Comparison of ENCODE assay signal across 21 cellular contexts in the genomic region with DNA sequence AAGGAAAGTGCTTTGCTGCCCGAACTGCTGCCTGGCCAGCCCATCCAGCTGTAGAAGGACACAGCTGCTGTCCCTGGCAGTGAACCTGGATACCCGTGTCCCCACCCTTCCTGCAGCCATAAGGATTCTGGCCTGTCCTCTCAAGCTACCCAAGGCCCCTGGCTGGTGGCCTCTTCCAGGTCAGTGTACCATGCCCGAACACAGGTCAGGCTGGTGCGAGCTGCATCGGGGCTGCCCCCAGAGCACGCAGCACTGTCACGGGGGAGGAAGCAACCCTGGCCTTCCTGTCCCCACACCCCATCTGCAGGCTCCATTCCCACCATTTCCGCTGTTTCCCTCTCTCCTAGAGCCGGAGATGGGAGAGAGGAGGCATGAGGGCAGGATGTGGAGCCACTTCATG. TPM values are rescaled to one million over a fixed set of nuclear protein-coding genes. Genes with fewer than 3 reads are reported as not detected.
A peak's percentile ranks its signal among the peaks of the same experiment; 100 is the strongest.
DNase-seq lines count a peak whose midpoint lies in the region; ATAC-seq and TF ChIP-seq lines count a peak whose summit lies in the region.
"Had no signal": no experiment of that assay in that cellular context is flagged by ENCODE, and none has a peak within 500 bp of the region (broad histone marks: within the 10 kb centered on the region; RNA-seq: fewer than 3 reads in every experiment).

No MANE protein-coding gene starts in this region.

- H2BK120ac ChIP-seq in H9 (ENCODE audit: low read depth, low read length, poor library complexity, severe bottlenecking): no peak overlapping the region

- H4K8ac ChIP-seq in H9 (replicated peaks; ENCODE audit: insufficient read length, low read depth, low read length): no peak overlapping the region

- H3K23ac ChIP-seq in H9 (ENCODE audit: insufficient read length, low read depth, low read length): no peak overlapping the region

- H3K36me3 ChIP-seq in lower lobe of right lung (peaks cover 23% of the 10 kb centered on the region), spleen (peaks cover 0 to 62% (median 10%) of the 10 kb centered on the region in 6 donors)

- H3K9me3 Mint-ChIP-seq in H9: peaks cover 3 to 4% of the 10 kb centered on the region in 2 experiments; a peak in 3 of 5 replicates
- peaks cover 10% of the 10 kb centered on the region for H3K9me3 Mint-ChIP-seq in nephron progenitor cell
- H3K9me3 Mint-ChIP-seq: CD4-positive, CD25-positive, alpha-beta regulatory T cell; GM23338 had no signal

- no peak overlapping the region for H3K14ac ChIP-seq in H9 (ENCODE audit: insufficient read depth, low read length)

- no peak overlapping the region for H2BK12ac ChIP-seq in H9 (ENCODE audit: insufficient read length, low read depth, low read length)

- no peak overlapping the region for H2BK5ac ChIP-seq in H9 (ENCODE audit: insufficient read length, low read length)

- no peak overlapping the region for H3K27ac Mint-ChIP-seq in H9
- H3K27ac Mint-ChIP-seq in nephron progenitor cell: no peak overlapping the region
- H3K27ac Mint-ChIP-seq: GM23338 had no signal

- H3K4me1 Mint-ChIP-seq in H9 (peaks cover 25 to 26% of the 10 kb centered on the region in 2 experiments), nephron progenitor cell (peaks cover 5% of the 10 kb centered on the region)

- no peak overlapping the region for H3K56ac ChIP-seq in H9 (ENCODE audit: insufficient read length, low read depth, low read length)

- H3T11ph ChIP-seq in H9 (ENCODE audit: low read length): no peak overlapping the region

- H3K27ac ChIP-seq in coronary artery: no peak overlapping the region
- no peak overlapping the region for H3K27ac ChIP-seq in lower lobe of right lung
- H3K27ac ChIP-seq in spleen: peak overlapping the region in 6 of 8 donors; percentile 11 to 70 (median 42)
- no peak overlapping the region for H3K27ac ChIP-seq in H9 (ENCODE audit: insufficient read length, low read depth, low read length)
- H3K27ac ChIP-seq: BLaER1, RWPE1 had no signal

- WGBS in spleen, 5 donors: 64 to 78% (median 73%) methylated on average over 9 of the region's 9 CpGs
- no CpG with 5 or more reads among the region's 9 CpGs for WGBS in H9 (ENCODE audit: extremely low coverage, insufficient read length, low lambda C conversion rate)

- intact Hi-C loops in lower lobe of right lung (cut with DNase I) (no loop called here), spleen (cut with DNase I; ENCODE audit: low total_unique reads) (no loop called here)

- H2AK5ac ChIP-seq in H9 (ENCODE audit: insufficient read length, low read length): no peak overlapping the region

- no peak overlapping the region for H3K4me3 Mint-ChIP-seq in H9
- H3K4me3 Mint-ChIP-seq in nephron progenitor cell: no peak overlapping the region
- H3K4me3 Mint-ChIP-seq: CD4-positive, CD25-positive, alpha-beta regulatory T cell; GM23338 had no signal

- H3K18ac ChIP-seq in H9 (ENCODE audit: insufficient read length, low read depth, low read length): no peak overlapping the region

- no peaks in the 10 kb centered on the region for H4K20me1 ChIP-seq in H9 (ENCODE audit: control insufficient read depth, insufficient read depth, insufficient read length)
- H4K20me1 ChIP-seq: BLaER1 had no signal

- H4K5ac ChIP-seq in H9 (ENCODE audit: insufficient read length, low read depth, low read length): no peak overlapping the region

- H3K79me2 ChIP-seq in H9 (ENCODE audit: insufficient read depth, low read length): no peaks in the 10 kb centered on the region

- no peak for TF ChIP-seq CTCF in coronary artery (IDR thresholded peaks at IDR 0.05)
- no peak for TF ChIP-seq CTCF in lower lobe of right lung (IDR thresholded peaks at IDR 0.05)
- no peak for TF ChIP-seq CTCF in spleen (IDR thresholded peaks at IDR 0.05 in 8 of 11, conservative IDR thresholded peaks at IDR 0.05 in 3 of 11)
- TF ChIP-seq CTCF in H9 (conservative IDR thresholded peaks at IDR 0.05): no peak
- no peak for TF ChIP-seq CTCF in nephron progenitor cell (IDR thresholded peaks at IDR 0.05)

- H2AFZ ChIP-seq in H9 (ENCODE audit: low read length): no peak overlapping the region
- H2AFZ ChIP-seq: GM23338 had no signal

- no peak overlapping the region for H2BK15ac ChIP-seq in H9 (ENCODE audit: low read depth, low read length)

- H3K36me3 Mint-ChIP-seq in H9 (ENCODE audit: insufficient read depth in 1 of 3, low read depth in 3 of 3) (no peaks in the 10 kb centered on the region; a peak in 1 of 7 replicates), nephron progenitor cell (ENCODE audit: low read depth) (peaks cover 50% of the 10 kb centered on the region)

- no peak for TF ChIP-seq POLR2A in spleen (IDR thresholded peaks at IDR 0.05)

- H4K91ac ChIP-seq in H9 (ENCODE audit: insufficient read length, low read depth, low read length): no peak overlapping the region

- H3K4me2 ChIP-seq in H9 (ENCODE audit: insufficient read depth, insufficient read length, low read length): no peak overlapping the region
- H3K4me2 ChIP-seq: BLaER1, GM23338 had no signal

- H3K4me3 ChIP-seq in coronary artery (no peak overlapping the region), lower lobe of right lung (no peak overlapping the region), spleen (no peak overlapping the region)
- H3K4me3 ChIP-seq: BLaER1, GM23338 had no signal

- peak; percentile 37 for DNase-seq in activated effector memory CD4-positive, alpha-beta T cell treated with anti-CD3 and anti-CD28 coated beads, Interleukin-2, amount 50 U/mL, for 16 hours
- no peak for DNase-seq in activated effector memory CD4-positive, alpha-beta T cell treated with Interleukin-2 at 50 U/mL for 16 hours
- DNase-seq in coronary artery (ENCODE audit: low spot score) (peak; percentile 62), lower lobe of right lung (peak; percentile 30), spleen (peak; percentile 80), H9 (no peak), nephron progenitor cell (no peak)
- DNase-seq: CD4-positive, CD25-positive, alpha-beta regulatory T cell; HCEC 1CT; Karpas-422; NCI-H1092; NCI-H1417 treated with DMSO at 0.1 percent for 48 hours; NCI-H1694 treated with DMSO at 0.1 percent for 48 hours; NCI-H2081; NCI-H2227 treated with DMSO at 0.1 percent for 48 hours; NCI-H526 treated with DMSO at 0.1 percent for 48 hours had no signal

- H2BK20ac ChIP-seq in H9 (ENCODE audit: low read depth, low read length, poor library complexity, severe bottlenecking): no peak overlapping the region

- no peaks in the 10 kb centered on the region for H3K23me2 ChIP-seq in H9 (ENCODE audit: insufficient read length, low read depth, low read length, poor library complexity, severe bottlenecking)

- H3K9ac ChIP-seq in H9 (ENCODE audit: extremely low read depth, insufficient read length, low read length): no peak overlapping the region
- H3K9ac ChIP-seq: BLaER1 had no signal

- H3K27me3 ChIP-seq in lower lobe of right lung (ENCODE audit: low read depth): no peaks in the 10 kb centered on the region
- H3K27me3 ChIP-seq in spleen (replicated peaks in 1 of 7): peaks cover 0 to 2% (median 0%) of the 10 kb centered on the region in 7 donors
- H3K27me3 ChIP-seq in H9 (ENCODE audit: insufficient read depth, low read length): no peaks in the 10 kb centered on the region
- H3K27me3 ChIP-seq: BLaER1 had no signal

- no peak overlapping the region for H3K4ac ChIP-seq in H9 (ENCODE audit: low read depth, low read length)

- ATAC-seq in lower lobe of right lung: no peak
- no peak for ATAC-seq in HG02938 (IDR thresholded peaks at IDR 0.05; ENCODE audit: unreplicated experiment)
- ATAC-seq: GM23338, SK-N-SH treated with all-trans-retinoic acid at 6 μM for 48 hours had no signal

- no peaks in the 10 kb centered on the region for H3K9me3 ChIP-seq in lower lobe of right lung
- peaks cover 0 to 4% (median 0%) of the 10 kb centered on the region in 8 donors for H3K9me3 ChIP-seq in spleen
- no peaks in the 10 kb centered on the region for H3K9me3 ChIP-seq in H9 (ENCODE audit: control insufficient read depth, low read depth, low read length)

- no peaks in the 10 kb centered on the region for H3K4me1 ChIP-seq in lower lobe of right lung
- H3K4me1 ChIP-seq in spleen: peaks cover 0 to 11% (median 7%) of the 10 kb centered on the region in 6 donors
- peaks cover 4% of the 10 kb centered on the region; the same call in 1 of the 2 replicates for H3K4me1 ChIP-seq in H9 (ENCODE audit: insufficient read depth, low read length)

- H3K79me1 ChIP-seq in H9 (ENCODE audit: insufficient read depth, low read depth, low read length, poor library complexity, severe bottlenecking): no peaks in the 10 kb centered on the region

- H3K27me3 Mint-ChIP-seq in H9 (ENCODE audit: low read depth) (peaks cover 3% of the 10 kb centered on the region), nephron progenitor cell (ENCODE audit: low read depth, poor library complexity) (peaks cover 7% of the 10 kb centered on the region)
- H3K27me3 Mint-ChIP-seq: CD4-positive, CD25-positive, alpha-beta regulatory T cell had no signal

RNA-seq across cellular contexts. Expression of a gene that starts 30.5 kb away (rescaled TPM):
- 25.2 TPM for total RNA-seq in lower lobe of right lung
- total RNA-seq in spleen: 10 to 100 TPM; 24.8 to 41.7 (median 28.1) TPM
- 10 to 100 TPM; 22.5 to 50.0 (median 27.8) TPM for polyA plus RNA-seq in spleen
- 9.5 and 10.0 TPM in 2 replicates for total RNA-seq in H9 (2021)

RNA-seq across cellular contexts. Expression of a gene that starts 34.5 kb away (rescaled TPM):
- total RNA-seq in lower lobe of right lung (15.5 TPM), spleen (10 to 100 TPM; 11.9 to 29.9 (median 19.4) TPM), H9 (2021) (1.9 and 2.7 TPM in 2 replicates)
- 10 to 100 TPM in 1 of 3 donors, 1 to 10 TPM in 2; 6.1 to 13.0 (median 8.5) TPM for polyA plus RNA-seq in spleen

RNA-seq across cellular contexts. Expression of a gene that starts 58.7 kb away (rescaled TPM):
- 14.1 TPM for total RNA-seq in lower lobe of right lung
- 10 to 100 TPM in 6 of 7 donors, 1 to 10 TPM in 1; 9.6 to 27.8 (median 15.4) TPM for total RNA-seq in spleen
- 10 to 100 TPM; 13.2 to 23.8 (median 16.0) TPM for polyA plus RNA-seq in spleen
- total RNA-seq in H9 (2021): 11.3 and 13.1 TPM in 2 replicates

Comparison
In these comparisons a context has a peak if more than half of its experiments do, and no peak if none do; other contexts are left out.
1. DNase-seq: peak in activated effector memory CD4-positive, alpha-beta T cell treated with anti-CD3 and anti-CD28 coated beads, Interleukin-2, amount 50 U/mL, for 16 hours (single experiment), coronary artery (single experiment), lower lobe of right lung (single experiment) and spleen (single experiment); none in activated effector memory CD4-positive, alpha-beta T cell treated with Interleukin-2 at 50 U/mL for 16 hours (single experiment), H9 (single experiment) and nephron progenitor cell (single experiment).
2. H3K27ac ChIP-seq: peak in spleen (6 of 8); none in coronary artery (0 of 2), lower lobe of right lung (single experiment) and H9 (single experiment).